8 cellular contexts compared by ENCODE assay signal in the genomic region with DNA sequence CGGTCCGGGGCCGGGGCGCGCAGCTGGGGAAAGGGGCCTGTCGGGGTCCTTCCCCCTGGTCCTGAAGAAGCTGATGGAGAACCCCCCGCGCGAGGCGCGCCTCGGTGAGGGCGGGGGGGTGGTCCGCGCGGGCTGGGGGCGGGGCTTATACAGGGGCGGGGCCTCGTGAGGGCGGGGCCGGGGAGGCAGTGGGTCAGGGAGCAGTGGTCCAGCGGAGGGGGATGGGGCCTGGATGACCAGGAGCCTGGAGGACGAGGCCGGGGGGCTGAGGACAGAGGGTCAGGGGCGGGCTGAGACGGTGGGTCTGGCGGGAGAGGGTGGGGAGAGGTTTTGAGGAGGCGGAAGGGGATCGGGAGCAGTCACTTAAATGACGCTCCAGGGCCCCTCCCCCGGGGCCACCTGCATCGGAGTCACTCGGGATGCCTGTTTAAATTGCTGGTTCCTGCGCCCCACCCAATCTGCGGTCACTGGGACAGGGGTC. TPM values are rescaled to one million over a fixed set of nuclear protein-coding genes. Genes with fewer than 3 reads are reported as not detected.
DNase-seq lines count a peak whose midpoint lies in the region; ATAC-seq and TF ChIP-seq lines count a peak whose summit lies in the region.

No MANE protein-coding gene starts in this region.

- H3K36me3 ChIP-seq in GM06990 (ENCODE audit: control insufficient read depth, insufficient read depth, low read length): no peaks in the 10 kb centered on the region
- no peaks in the 10 kb centered on the region for H3K36me3 ChIP-seq in MG63
- no peaks in the 10 kb centered on the region for H3K36me3 ChIP-seq in endocrine pancreas (ENCODE audit: control insufficient read depth, insufficient read depth, low read length)
- H3K36me3 ChIP-seq in mesodermal cell (ENCODE audit: control insufficient read depth, insufficient read depth, low read length): no peaks in the 10 kb centered on the region

- H3K4me1 ChIP-seq in endocrine pancreas (ENCODE audit: control insufficient read depth, insufficient read depth, low read length) (no peaks in the 10 kb centered on the region), mesodermal cell (ENCODE audit: control insufficient read depth, insufficient read depth, low read length, poor library complexity, severe bottlenecking) (peaks cover 11% of the 10 kb centered on the region)

- peak overlapping the region; percentile 100 for H3K27ac ChIP-seq in mesodermal cell (ENCODE audit: low read depth, low read length, severe bottlenecking)

- no peak for TF ChIP-seq CTCF in GM06990 (IDR thresholded peaks at IDR 0.05; ENCODE audit: insufficient read depth, low read length, poor library complexity, severe bottlenecking)

- peak overlapping the region; percentile 80 for H3K4me3 ChIP-seq in GM06990 (replicated peaks; ENCODE audit: low read depth, low read length)
- H3K4me3 ChIP-seq in MG63: peak overlapping the region; percentile 69
- H3K4me3 ChIP-seq in endocrine pancreas (ENCODE audit: control insufficient read depth, insufficient read depth, low read length): peak overlapping the region; percentile 49
- H3K4me3 ChIP-seq in mesodermal cell (ENCODE audit: extremely low read depth, insufficient read depth, low read length, poor library complexity, severe bottlenecking): peak overlapping the region; percentile 62

- H3K27me3 ChIP-seq in GM06990 (replicated peaks; ENCODE audit: control insufficient read depth, insufficient read depth, low read length) (no peaks in the 10 kb centered on the region), MG63 (no peaks in the 10 kb centered on the region), endocrine pancreas (ENCODE audit: control insufficient read depth, insufficient read depth, low read length) (no peaks in the 10 kb centered on the region)

- H3K9ac ChIP-seq in endocrine pancreas (ENCODE audit: control insufficient read depth, insufficient read depth, low read length): peak overlapping the region; percentile 72

- H3K9me3 ChIP-seq in MG63 (no peaks in the 10 kb centered on the region), endocrine pancreas (ENCODE audit: control insufficient read depth, low read length) (no peaks in the 10 kb centered on the region), mesodermal cell (ENCODE audit: control insufficient read depth, low read length) (no peaks in the 10 kb centered on the region)

- 0 to 2% methylated on average over 5 to 20 of the region's 35 CpGs for WGBS in mesodermal cell (ENCODE audit: insufficient coverage in 2 of 2), 2 experiments

- peak; percentile 33 for ATAC-seq in GM21825 (IDR thresholded peaks at IDR 0.05; ENCODE audit: unreplicated experiment)

- DNase-seq in GM06990 (ENCODE audit: extremely low read depth, insufficient read length): no peak
- peak; percentile 46 for DNase-seq in MG63
- DNase-seq in activated CD8-positive, alpha-beta memory T cell treated with anti-CD3 and anti-CD28 coated beads for 4 hours (ENCODE audit: low read depth in 2 of 2): peak; percentile 21 to 31
- DNase-seq in stimulated activated CD8-positive, alpha-beta memory T cell treated with anti-CD3 and anti-CD28 coated beads, Interleukin-2, amount 100 ng/mL, for 48 hours (ENCODE audit: low read depth in 2 of 2): peak; percentile 27 to 43
- no peak for DNase-seq in GOT3 (lab: John Stamatoyannopoulos, UW)

RNA-seq across cellular contexts. Expression of gene TEF, which starts 0.4 kb away (rescaled TPM):
- 6.1 and 6.4 TPM in 2 replicates for total RNA-seq in MG63 (2014; rRNA removed; shearing (Covaris generic); ENCODE audit: low replicate concordance)
- 9.6 TPM for polyA plus RNA-seq in mesodermal cell (2013, experiment 1 of 2)
- 8.4 TPM for polyA plus RNA-seq in mesodermal cell (2013, experiment 2 of 2)

Comparison
In these comparisons a context has a peak if more than half of its experiments do, and no peak if none do; other contexts are left out.
1. DNase-seq: peak in MG63 (single experiment), activated CD8-positive, alpha-beta memory T cell treated with anti-CD3 and anti-CD28 coated beads for 4 hours (2 of 2) and stimulated activated CD8-positive, alpha-beta memory T cell treated with anti-CD3 and anti-CD28 coated beads, Interleukin-2, amount 100 ng/mL, for 48 hours (2 of 2); none in GM06990 (single experiment) and GOT3 (single experiment).
2. Peak in every context shown above with its lines, with median percentiles within 50 percentile points of each other: H3K4me3 ChIP-seq.